ENCODE assay signal across 26 cellular contexts in genomic region chr1:201389066-201389465, GRCh38. TPM values are rescaled to one million over a fixed set of nuclear protein-coding genes. Genes with fewer than 3 reads are reported as not detected.
DNase-seq lines count a peak whose midpoint lies in the region; ATAC-seq, FAIRE-seq and TF ChIP-seq lines count a peak whose summit lies in the region.
"Had no signal": no experiment of that assay in that cellular context is flagged by ENCODE, and none has a peak within 500 bp of the region (broad histone marks: within the 10 kb centered on the region; RNA-seq: fewer than 3 reads in every experiment).

No MANE protein-coding gene starts in this region.

- H3K27ac Mint-ChIP-seq in nephron progenitor cell (no peak overlapping the region), osteocyte (ENCODE audit: unreplicated experiment) (no peak overlapping the region)
- no peak overlapping the region for H3K27ac Mint-ChIP-seq in activated T-helper 1 cell treated with anti-CD3 and anti-CD28 coated beads, Interleukin-12 subunit alpha, Interleukin-12 subunit beta, Interleukin-2, Interleukin-4 antibody, amounts not matched to agents 30 ng/mL and 10 ng/mL and 1 ng/mL, durations not matched to agents 14 hours and 24 hours and 36 hours
- H3K27ac Mint-ChIP-seq: CD4-positive, alpha-beta T cell; CD8-positive, alpha-beta memory T cell had no signal

- intact Hi-C loops in Right ventricle myocardium superior (cut with DNase I) (no loop called here), cardiac septum (cut with DNase I) (no loop called here), kidney (cut with DNase I) (no loop called here)
- intact Hi-C loops in activated T-helper 1 cell treated with anti-CD3 and anti-CD28 coated beads, Interleukin-12 subunit alpha, Interleukin-12 subunit beta, Interleukin-2, Interleukin-4 antibody, amounts not matched to agents 30 ng/mL and 10 ng/mL and 1 ng/mL, durations not matched to agents 14 hours and 24 hours and 36 hours (cut with micrococcal nuclease): no loop called here

- H3K9me3 Mint-ChIP-seq in nephron progenitor cell (no peaks in the 10 kb centered on the region), osteocyte (ENCODE audit: unreplicated experiment) (no peaks in the 10 kb centered on the region)
- H3K9me3 Mint-ChIP-seq in activated T-helper 1 cell treated with anti-CD3 and anti-CD28 coated beads, Interleukin-12 subunit alpha, Interleukin-12 subunit beta, Interleukin-2, Interleukin-4 antibody, amounts not matched to agents 30 ng/mL and 10 ng/mL and 1 ng/mL, durations not matched to agents 14 hours and 24 hours and 36 hours: no peaks in the 10 kb centered on the region
- H3K9me3 Mint-ChIP-seq: CD14-positive monocyte; CD4-positive, alpha-beta T cell; CD8-positive, alpha-beta memory T cell had no signal

- H3K36me3 ChIP-seq in kidney (ENCODE audit: control insufficient read depth in 1 of 2, insufficient read depth in 2 of 2, low read length in 2 of 2): peaks cover 0 to 15% of the 10 kb centered on the region in 2 donors
- H3K36me3 ChIP-seq: BE2C; BLaER1 treated with 17β-estradiol and CSF1 and Interleukin-3, amounts not matched to agents 10 nM and 100 nM had no signal

- FAIRE-seq in kidney (lab: Jason Lieb, UNC): no peak
- FAIRE-seq: A549, D721Med, GM12878, GM19239 had no signal

- peaks cover 7 to 9% of the 10 kb centered on the region in 2 donors for H3K4me1 ChIP-seq in kidney (ENCODE audit: control insufficient read depth in 1 of 2, insufficient read depth in 1 of 2, low read depth in 1 of 2, low read length in 2 of 2)
- H3K4me1 ChIP-seq: BE2C had no signal

- no peak overlapping the region for H3K27ac ChIP-seq in kidney (ENCODE audit: low read depth in 2 of 2, low read length in 2 of 2)
- H3K27ac ChIP-seq: BLaER1 treated with 17β-estradiol and CSF1 and Interleukin-3, amounts not matched to agents 10 nM and 100 nM had no signal

- no peaks in the 10 kb centered on the region for H3K9me3 ChIP-seq in kidney (ENCODE audit: control insufficient read depth in 1 of 2, low read length in 2 of 2)
- H3K9me3 ChIP-seq: A549; BE2C; BLaER1 treated with 17β-estradiol and CSF1 and Interleukin-3, amounts not matched to agents 10 nM and 100 nM had no signal

- no peak overlapping the region for H3K4me3 Mint-ChIP-seq in nephron progenitor cell
- no peak overlapping the region for H3K4me3 Mint-ChIP-seq in activated T-helper 1 cell treated with anti-CD3 and anti-CD28 coated beads, Interleukin-12 subunit alpha, Interleukin-12 subunit beta, Interleukin-2, Interleukin-4 antibody, amounts not matched to agents 30 ng/mL and 10 ng/mL and 1 ng/mL, durations not matched to agents 14 hours and 24 hours and 36 hours
- no peak overlapping the region for H3K4me3 Mint-ChIP-seq in osteocyte (ENCODE audit: unreplicated experiment)
- H3K4me3 Mint-ChIP-seq: CD14-positive monocyte; CD4-positive, alpha-beta T cell; CD8-positive, alpha-beta memory T cell had no signal

- H3K27me3 Mint-ChIP-seq in nephron progenitor cell (ENCODE audit: low read depth, poor library complexity) (peaks cover 27% of the 10 kb centered on the region), osteocyte (ENCODE audit: unreplicated experiment) (peaks cover 2% of the 10 kb centered on the region)
- peaks cover 20% of the 10 kb centered on the region for H3K27me3 Mint-ChIP-seq in activated T-helper 1 cell treated with anti-CD3 and anti-CD28 coated beads, Interleukin-12 subunit alpha, Interleukin-12 subunit beta, Interleukin-2, Interleukin-4 antibody, amounts not matched to agents 30 ng/mL and 10 ng/mL and 1 ng/mL, durations not matched to agents 14 hours and 24 hours and 36 hours (ENCODE audit: insufficient read depth)

- no peak for ATAC-seq in Right ventricle myocardium superior (ENCODE audit: poor library complexity)
- ATAC-seq in GM19463 (IDR thresholded peaks at IDR 0.05; ENCODE audit: unreplicated experiment): no peak
- ATAC-seq: A549, GM12878, HCT116 had no signal

- H3K36me3 Mint-ChIP-seq in nephron progenitor cell (ENCODE audit: low read depth) (no peaks in the 10 kb centered on the region), osteocyte (ENCODE audit: unreplicated experiment) (peaks cover 3% of the 10 kb centered on the region)
- no peaks in the 10 kb centered on the region for H3K36me3 Mint-ChIP-seq in activated T-helper 1 cell treated with anti-CD3 and anti-CD28 coated beads, Interleukin-12 subunit alpha, Interleukin-12 subunit beta, Interleukin-2, Interleukin-4 antibody, amounts not matched to agents 30 ng/mL and 10 ng/mL and 1 ng/mL, durations not matched to agents 14 hours and 24 hours and 36 hours (ENCODE audit: low read depth)
- H3K36me3 Mint-ChIP-seq: CD14-positive monocyte; CD8-positive, alpha-beta memory T cell had no signal

- H3K4me1 Mint-ChIP-seq in nephron progenitor cell: peaks cover 29% of the 10 kb centered on the region
- H3K4me1 Mint-ChIP-seq in activated T-helper 1 cell treated with anti-CD3 and anti-CD28 coated beads, Interleukin-12 subunit alpha, Interleukin-12 subunit beta, Interleukin-2, Interleukin-4 antibody, amounts not matched to agents 30 ng/mL and 10 ng/mL and 1 ng/mL, durations not matched to agents 14 hours and 24 hours and 36 hours (ENCODE audit: low read depth): no peaks in the 10 kb centered on the region
- peaks cover 22% of the 10 kb centered on the region for H3K4me1 Mint-ChIP-seq in osteocyte (ENCODE audit: unreplicated experiment)
- H3K4me1 Mint-ChIP-seq: CD14-positive monocyte; CD8-positive, alpha-beta memory T cell had no signal

- no peak overlapping the region for H3K9ac ChIP-seq in kidney (ENCODE audit: low read length in 2 of 2)
- H3K9ac ChIP-seq: BLaER1 treated with 17β-estradiol and CSF1 and Interleukin-3, amounts not matched to agents 10 nM and 100 nM had no signal

- H3K4me3 ChIP-seq in kidney (ENCODE audit: low read length in 2 of 2): no peak overlapping the region
- H3K4me3 ChIP-seq: A549; BLaER1 treated with 17β-estradiol and CSF1 and Interleukin-3, amounts not matched to agents 10 nM and 100 nM; GM12878 had no signal

- DNase-seq in Right ventricle myocardium superior (peak; percentile 18), cardiac septum (ENCODE audit: low spot score) (no peak), kidney (peak; percentile 59), nephron progenitor cell (peak; percentile 32), osteocyte (ENCODE audit: extremely low spot score, unreplicated experiment) (no peak)
- no peak for DNase-seq in activated T-helper 1 cell treated with anti-CD3 and anti-CD28 coated beads, Interleukin-12 subunit alpha, Interleukin-12 subunit beta, Interleukin-2, Interleukin-4 antibody, amounts not matched to agents 30 ng/mL and 10 ng/mL and 1 ng/mL, durations not matched to agents 14 hours and 24 hours and 36 hours (ENCODE audit: low spot score)
- DNase-seq: 8988T; ACHN; AML-193; BE2C; CD4-positive, alpha-beta T cell; CD8-positive, alpha-beta memory T cell; DMS 273 treated with DMSO at 0.1 percent for 48 hours; DMS79; EL; GDM1; GOT3; H7 had no signal

- TF ChIP-seq CTCF in kidney (IDR thresholded peaks at IDR 0.05; ENCODE audit: borderline replicate concordance, extremely low read depth, insufficient read depth): no peak
- TF ChIP-seq CTCF in nephron progenitor cell (IDR thresholded peaks at IDR 0.05): no peak
- no peak for TF ChIP-seq CTCF in osteocyte (IDR thresholded peaks at IDR 0.05)

RNA-seq across cellular contexts. Expression of gene LAD1, which starts 10.1 kb away (rescaled TPM):
- 1.9 TPM for total RNA-seq in Right ventricle myocardium superior
- total RNA-seq in cardiac septum: 12.4 TPM
- 72.6 TPM for total RNA-seq in kidney
- 70.7 TPM for polyA plus RNA-seq in kidney (ENCODE audit: insufficient read depth, low read depth, low replicate concordance)
- total RNA-seq in activated T-helper 1 cell treated with anti-CD3 and anti-CD28 coated beads, Interleukin-12 subunit alpha, Interleukin-12 subunit beta, Interleukin-2, Interleukin-4 antibody, amounts not matched to agents 30 ng/mL and 10 ng/mL and 1 ng/mL, durations not matched to agents 14 hours and 24 hours and 36 hours: not detected in 2 replicates
- total RNA-seq in osteocyte: 0.16 and 0.91 TPM in 2 replicates
- total RNA-seq: CD4-positive, alpha-beta T cell; CD8-positive, alpha-beta memory T cell had no signal
- polyA plus RNA-seq: CD14-positive monocyte; CD8-positive, alpha-beta memory T cell had no signal

RNA-seq across cellular contexts. Expression of gene TNNT2, which starts 11.6 kb away (rescaled TPM):
- total RNA-seq in Right ventricle myocardium superior (9,128 TPM), cardiac septum (8,017 TPM), kidney (2.1 TPM), osteocyte (1.4 and 3.0 TPM in 2 replicates)
- polyA plus RNA-seq in kidney (ENCODE audit: insufficient read depth, low read depth, low replicate concordance): 117 TPM
- total RNA-seq in activated T-helper 1 cell treated with anti-CD3 and anti-CD28 coated beads, Interleukin-12 subunit alpha, Interleukin-12 subunit beta, Interleukin-2, Interleukin-4 antibody, amounts not matched to agents 30 ng/mL and 10 ng/mL and 1 ng/mL, durations not matched to agents 14 hours and 24 hours and 36 hours: not detected in 2 replicates
- total RNA-seq: CD4-positive, alpha-beta T cell; CD8-positive, alpha-beta memory T cell; GM12878 had no signal
- polyA plus RNA-seq: CD14-positive monocyte; CD8-positive, alpha-beta memory T cell had no signal

RNA-seq across cellular contexts. Expression of gene TNNI1, which starts 32.5 kb away (rescaled TPM):
- 4.3 TPM for total RNA-seq in Right ventricle myocardium superior
- total RNA-seq in cardiac septum: 35.5 TPM
- total RNA-seq in kidney: not detected
- 17.7 TPM for polyA plus RNA-seq in kidney (ENCODE audit: insufficient read depth, low read depth, low replicate concordance)
- total RNA-seq in activated T-helper 1 cell treated with anti-CD3 and anti-CD28 coated beads, Interleukin-12 subunit alpha, Interleukin-12 subunit beta, Interleukin-2, Interleukin-4 antibody, amounts not matched to agents 30 ng/mL and 10 ng/mL and 1 ng/mL, durations not matched to agents 14 hours and 24 hours and 36 hours: not detected in 2 replicates
- total RNA-seq in osteocyte: 0.43 TPM in 1 of 2 replicates, not detected in the other
- total RNA-seq: CD4-positive, alpha-beta T cell; CD8-positive, alpha-beta memory T cell; GM12878 had no signal
- polyA plus RNA-seq: A549; CD14-positive monocyte; CD8-positive, alpha-beta memory T cell had no signal

Comparison
In these comparisons a context has a peak if more than half of its experiments do, and no peak if none do; other contexts are left out.
1. DNase-seq: peak in Right ventricle myocardium superior (single experiment), kidney (single experiment) and nephron progenitor cell (single experiment); none in cardiac septum (single experiment), activated T-helper 1 cell treated with anti-CD3 and anti-CD28 coated beads, Interleukin-12 subunit alpha, Interleukin-12 subunit beta, Interleukin-2, Interleukin-4 antibody, amounts not matched to agents 30 ng/mL and 10 ng/mL and 1 ng/mL, durations not matched to agents 14 hours and 24 hours and 36 hours (single experiment) and osteocyte (single experiment).
2. RNA of gene TNNT2, which starts 11.6 kb away (total RNA-seq): 9,128 TPM in Right ventricle myocardium superior (single experiment) and 8,017 TPM in cardiac septum (single experiment); 1.4 to 3.0 TPM in osteocyte, 2.1 TPM in kidney (single experiment) and not detected in activated T-helper 1 cell treated with anti-CD3 and anti-CD28 coated beads, Interleukin-12 subunit alpha, Interleukin-12 subunit beta, Interleukin-2, Interleukin-4 antibody, amounts not matched to agents 30 ng/mL and 10 ng/mL and 1 ng/mL, durations not matched to agents 14 hours and 24 hours and 36 hours; every median in the first group is over 1,000 times any median in the second.